In the genomic region with DNA sequence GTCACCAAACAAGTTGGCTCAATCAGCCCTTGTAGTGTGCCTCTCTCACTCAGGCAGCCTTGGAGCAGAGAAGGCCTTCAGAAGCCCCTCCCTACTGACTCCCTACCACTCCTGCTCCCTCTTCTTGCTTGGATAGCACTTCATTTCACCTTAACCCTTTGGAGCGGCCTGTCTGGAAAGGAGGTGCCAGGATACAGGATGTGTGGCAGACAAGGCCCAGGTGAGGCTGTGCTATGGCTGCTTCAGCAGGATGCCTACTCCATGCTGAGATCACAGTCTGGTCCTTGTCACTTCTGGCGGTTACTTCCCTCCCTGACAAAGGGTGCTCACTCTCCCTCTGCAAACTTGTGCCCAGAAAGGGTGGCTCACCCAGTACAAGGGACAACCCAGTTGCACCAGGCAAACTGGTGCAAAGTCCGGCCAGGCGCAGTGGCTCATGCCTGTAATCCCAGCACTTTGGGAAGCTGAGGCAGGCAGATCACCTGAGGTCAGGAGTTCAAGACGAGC, we compare ENCODE assay signal across 9 cellular contexts. TPM values are rescaled to one million over a fixed set of nuclear protein-coding genes. Genes with fewer than 3 reads are reported as not detected.
A peak's percentile ranks its signal among the peaks of the same experiment; 100 is the strongest.
DNase-seq lines count a peak whose midpoint lies in the region; ATAC-seq and TF ChIP-seq lines count a peak whose summit lies in the region.
"Had no signal": no experiment of that assay in that cellular context is flagged by ENCODE, and none has a peak within 500 bp of the region (broad histone marks: within the 10 kb centered on the region; RNA-seq: fewer than 3 reads in every experiment).

No MANE protein-coding gene starts in this region.

- peaks cover 8 to 10% of the 10 kb centered on the region in 2 donors for H3K4me1 ChIP-seq in ascending aorta

- intact Hi-C loops in ascending aorta (cut with DNase I) = loop anchor here (1.0 kb wide), 1 partner anchor 12 kb away; a partner anchor contains a TSS

- H3K4me1 Mint-ChIP-seq in activated T-cell treated with anti-CD3 and anti-CD28 coated beads, Interleukin-2, amount 50 U/mL, for 72 hours (ENCODE audit: low read depth) = peaks cover 30% of the 10 kb centered on the region
- H3K4me1 Mint-ChIP-seq in memory B cell = peaks cover 8% of the 10 kb centered on the region
- H3K4me1 Mint-ChIP-seq in type B pancreatic cell (ENCODE audit: unreplicated experiment) = peaks cover 9% of the 10 kb centered on the region

- no peaks in the 10 kb centered on the region for H3K9me3 ChIP-seq in ascending aorta

- peak overlapping the region; percentile 72 to 77 for H3K4me3 ChIP-seq in ascending aorta

- peaks cover 2 to 3% of the 10 kb centered on the region in 2 donors for H3K36me3 ChIP-seq in ascending aorta

- no peak overlapping the region for H3K27ac ChIP-seq in ascending aorta

- no peaks in the 10 kb centered on the region for H3K36me3 Mint-ChIP-seq in activated T-cell treated with anti-CD3 and anti-CD28 coated beads, Interleukin-2, amount 50 U/mL, for 72 hours (ENCODE audit: insufficient read depth in 2 of 2)
- H3K36me3 Mint-ChIP-seq in memory B cell (peaks cover 4% of the 10 kb centered on the region), type B pancreatic cell (no peaks in the 10 kb centered on the region)

- no peak for ATAC-seq in activated T-cell treated with anti-CD3 and anti-CD28 coated beads, Interleukin-2, amount 50 U/mL, for 72 hours (replicated peaks in 1 of 2)
- no peak for ATAC-seq in memory B cell (ENCODE audit: low read depth)
- ATAC-seq in HG02763 (IDR thresholded peaks at IDR 0.05; ENCODE audit: unreplicated experiment) = no peak
- ATAC-seq in HG02852 (IDR thresholded peaks at IDR 0.05; ENCODE audit: unreplicated experiment) = no peak

- no peaks in the 10 kb centered on the region for H3K9me3 Mint-ChIP-seq in activated T-cell treated with anti-CD3 and anti-CD28 coated beads, Interleukin-2, amount 50 U/mL, for 72 hours
- H3K9me3 Mint-ChIP-seq in memory B cell = no peaks in the 10 kb centered on the region
- H3K9me3 Mint-ChIP-seq in type B pancreatic cell = no peaks in the 10 kb centered on the region

- TF ChIP-seq CTCF in ascending aorta (IDR thresholded peaks at IDR 0.05) (no peak), type B pancreatic cell (conservative IDR thresholded peaks at IDR 0.05) (no peak)

- DNase-seq in activated T-cell treated with anti-CD3 and anti-CD28 coated beads, Interleukin-2, amount 50 U/mL, for 72 hours = no peak
- no peak for DNase-seq in activated T-cell treated with anti-CD3 and anti-CD28 coated beads, Interleukin-2, amount 50 U/mL, for 1 hour
- DNase-seq in ascending aorta (ENCODE audit: low spot score in 2 of 2) (no peak), memory B cell (ENCODE audit: low spot score in 2 of 2) (no peak), type B pancreatic cell (ENCODE audit: extremely low spot score, unreplicated experiment) (no peak), iPS-NIHi11 (ENCODE audit: low spot score) (no peak)

- H3K4me3 Mint-ChIP-seq in activated T-cell treated with anti-CD3 and anti-CD28 coated beads, Interleukin-2, amount 50 U/mL, for 72 hours = peak overlapping the region; percentile 88 to 91
- H3K4me3 Mint-ChIP-seq in memory B cell (peak overlapping the region; percentile 84), type B pancreatic cell (peak overlapping the region; percentile 92)

- H3K27me3 Mint-ChIP-seq in activated T-cell treated with anti-CD3 and anti-CD28 coated beads, Interleukin-2, amount 50 U/mL, for 72 hours (ENCODE audit: low read depth) = no peaks in the 10 kb centered on the region
- H3K27me3 Mint-ChIP-seq in memory B cell (no peaks in the 10 kb centered on the region), type B pancreatic cell (no peaks in the 10 kb centered on the region)

- no peaks in the 10 kb centered on the region for H3K27me3 ChIP-seq in ascending aorta

- H3K27ac Mint-ChIP-seq in activated T-cell treated with anti-CD3 and anti-CD28 coated beads, Interleukin-2, amount 50 U/mL, for 72 hours = no peak overlapping the region
- H3K27ac Mint-ChIP-seq in memory B cell (no peak overlapping the region), type B pancreatic cell (no peak overlapping the region)

RNA-seq across cellular contexts. Expression of a gene that starts 1.0 kb away (rescaled TPM):
- total RNA-seq in activated T-cell treated with anti-CD3 and anti-CD28 coated beads, Interleukin-2, amount 50 U/mL, for 72 hours = 10 to 100 TPM in 1 of 2 donors, 1 to 10 TPM in 1; 9.1 to 12.0 TPM
- total RNA-seq in ascending aorta (13.0 TPM), type B pancreatic cell (ENCODE audit: low replicate concordance) (8.8 and 9.2 TPM in 2 replicates)

RNA-seq across cellular contexts. Expression of a gene that starts 11.4 kb away (rescaled TPM):
- total RNA-seq in activated T-cell treated with anti-CD3 and anti-CD28 coated beads, Interleukin-2, amount 50 U/mL, for 72 hours = 10 to 100 TPM; 57.4 to 70.4 TPM
- total RNA-seq in ascending aorta (84.7 TPM), type B pancreatic cell (ENCODE audit: low replicate concordance) (96.0 and 109 TPM in 2 replicates)

RNA-seq across cellular contexts. Expression of a gene that starts 24.9 kb away (rescaled TPM):
- 1 to 10 TPM in 1 of 2 donors, under 1 TPM in 1; 0.84 to 2.4 TPM for total RNA-seq in activated T-cell treated with anti-CD3 and anti-CD28 coated beads, Interleukin-2, amount 50 U/mL, for 72 hours
- not detected for total RNA-seq in ascending aorta
- 3.0 and 5.3 TPM in 2 replicates for total RNA-seq in type B pancreatic cell (ENCODE audit: low replicate concordance)
- total RNA-seq: LHCN-M2 had no signal

RNA-seq across cellular contexts. Expression of a gene that starts 58.9 kb away (rescaled TPM):
- total RNA-seq in activated T-cell treated with anti-CD3 and anti-CD28 coated beads, Interleukin-2, amount 50 U/mL, for 72 hours = under 1 TPM in 1 of 2 donors, not detected in 1; 0.50 TPM
- not detected for total RNA-seq in ascending aorta
- 1.6 and 10.6 TPM in 2 replicates for total RNA-seq in type B pancreatic cell (ENCODE audit: low replicate concordance)
